In genomic region chr21:37139902-37140301, GRCh38 we compare ENCODE assay signal across 16 cellular contexts.
DNase-seq lines count a peak whose midpoint lies in the region; ATAC-seq and TF ChIP-seq lines count a peak whose summit lies in the region.
"Had no signal": no experiment of that assay in that cellular context is flagged by ENCODE, and none has a peak within 500 bp of the region (broad histone marks: within the 10 kb centered on the region; RNA-seq: fewer than 3 reads in every experiment).

No MANE protein-coding gene starts in this region.

- in situ Hi-C loops in astrocyte of the spinal cord (cut with HindIII; ENCODE audit: low sequenced_read_pairs): no loop called here

- H3K4me3 Mint-ChIP-seq in effector memory CD8-positive, alpha-beta T cell: no peak overlapping the region
- H3K4me3 Mint-ChIP-seq: activated CD8-positive, alpha-beta T cell treated with anti-CD3 and anti-CD28 coated beads for 36 hours had no signal

- peaks cover 37% of the 10 kb centered on the region for H3K36me3 Mint-ChIP-seq in effector memory CD8-positive, alpha-beta T cell (ENCODE audit: insufficient read depth)

- H3K27ac Mint-ChIP-seq in effector memory CD8-positive, alpha-beta T cell: peak overlapping the region in 1 of 2 donors; percentile 62
- H3K27ac Mint-ChIP-seq: activated CD8-positive, alpha-beta T cell treated with anti-CD3 and anti-CD28 coated beads for 36 hours; activated T-helper 2 cell treated with anti-CD3 and anti-CD28 coated beads, Interferon-gamma antibody, Interleukin-2, Interleukin-4, amounts not matched to agents 10 μg/mL and 5 μg/mL and 100 μg/mL, durations not matched to agents 14 hours and 24 hours and 36 hours had no signal

- H3K4me1 Mint-ChIP-seq in effector memory CD8-positive, alpha-beta T cell (ENCODE audit: low read depth in 2 of 2): peaks cover 2 to 11% of the 10 kb centered on the region in 2 donors

- H3K27me3 ChIP-seq in HUES48 (ENCODE audit: control insufficient read depth, insufficient read depth, low read length): no peaks in the 10 kb centered on the region
- H3K27me3 ChIP-seq: breast epithelium had no signal

- peak overlapping the region; percentile 74 for H3K27ac ChIP-seq in HUES48 (ENCODE audit: low read depth, low read length)
- H3K27ac ChIP-seq: breast epithelium, psoas muscle had no signal

- no peak for ATAC-seq in GM21737 (IDR thresholded peaks at IDR 0.05; ENCODE audit: unreplicated experiment)
- no peak for ATAC-seq in GM19035 (IDR thresholded peaks at IDR 0.05; ENCODE audit: unreplicated experiment)
- no peak for ATAC-seq in effector memory CD8-positive, alpha-beta T cell (replicated peaks)
- no peak for ATAC-seq in GM18873 (IDR thresholded peaks at IDR 0.05; ENCODE audit: low FRiP score, unreplicated experiment)
- ATAC-seq: activated CD8-positive, alpha-beta T cell treated with anti-CD3 and anti-CD28 coated beads for 36 hours; psoas muscle had no signal

- H3K36me3 ChIP-seq in HUES48 (ENCODE audit: control insufficient read depth, insufficient read depth, low read length): peaks cover 6% of the 10 kb centered on the region; the same call in 1 of the 2 replicates

- H3K4me3 ChIP-seq in AG10803 (ENCODE audit: low read length) (no peak overlapping the region), HUES48 (ENCODE audit: low read depth, low read length) (no peak overlapping the region), astrocyte of the spinal cord (ENCODE audit: low read depth, low read length) (no peak overlapping the region)
- H3K4me3 ChIP-seq: breast epithelium, psoas muscle had no signal

- no peak overlapping the region for H3K9ac ChIP-seq in HUES48 (ENCODE audit: low read depth, low read length)

- no peaks in the 10 kb centered on the region for H3K27me3 Mint-ChIP-seq in effector memory CD8-positive, alpha-beta T cell
- H3K27me3 Mint-ChIP-seq: activated CD8-positive, alpha-beta T cell treated with anti-CD3 and anti-CD28 coated beads for 36 hours had no signal

- H3K9me3 ChIP-seq in HUES48 (ENCODE audit: control insufficient read depth, insufficient read depth, low read length): no peaks in the 10 kb centered on the region
- H3K9me3 ChIP-seq: breast epithelium, psoas muscle had no signal

- peak; percentile 78 for DNase-seq in AG10803 (ENCODE audit: low read depth)
- DNase-seq in astrocyte of the spinal cord (ENCODE audit: low read depth, low spot score): peak; percentile 76
- peak; percentile 26 for DNase-seq in iPS-NIHi7 (ENCODE audit: extremely low spot score)
- DNase-seq in effector memory CD8-positive, alpha-beta T cell: no peak
- DNase-seq: activated CD8-positive, alpha-beta T cell treated with anti-CD3 and anti-CD28 coated beads for 36 hours; DMS53; kidney; NCI-H2081; psoas muscle; SHP77 had no signal

- H3K9me3 Mint-ChIP-seq in effector memory CD8-positive, alpha-beta T cell: peaks cover 0 to 1% of the 10 kb centered on the region in 2 donors
- H3K9me3 Mint-ChIP-seq: activated CD8-positive, alpha-beta T cell treated with anti-CD3 and anti-CD28 coated beads for 36 hours had no signal

- TF ChIP-seq CTCF in AG10803 (conservative IDR thresholded peaks at IDR 0.05; ENCODE audit: low read length) (no peak), astrocyte of the spinal cord (IDR thresholded peaks at IDR 0.05; ENCODE audit: low read depth, low read length) (no peak)

- H3K4me1 ChIP-seq in HUES48 (ENCODE audit: control insufficient read depth, insufficient read depth, low read length): peaks cover 17% of the 10 kb centered on the region
- H3K4me1 ChIP-seq: breast epithelium, psoas muscle had no signal

Comparison
In these comparisons a context has a peak if more than half of its experiments do, and no peak if none do; other contexts are left out.
1. DNase-seq: peak in AG10803 (single experiment), astrocyte of the spinal cord (single experiment) and iPS-NIHi7 (single experiment); none in effector memory CD8-positive, alpha-beta T cell (0 of 3).